ENCODE assay signal across 14 cellular contexts in the genomic region with DNA sequence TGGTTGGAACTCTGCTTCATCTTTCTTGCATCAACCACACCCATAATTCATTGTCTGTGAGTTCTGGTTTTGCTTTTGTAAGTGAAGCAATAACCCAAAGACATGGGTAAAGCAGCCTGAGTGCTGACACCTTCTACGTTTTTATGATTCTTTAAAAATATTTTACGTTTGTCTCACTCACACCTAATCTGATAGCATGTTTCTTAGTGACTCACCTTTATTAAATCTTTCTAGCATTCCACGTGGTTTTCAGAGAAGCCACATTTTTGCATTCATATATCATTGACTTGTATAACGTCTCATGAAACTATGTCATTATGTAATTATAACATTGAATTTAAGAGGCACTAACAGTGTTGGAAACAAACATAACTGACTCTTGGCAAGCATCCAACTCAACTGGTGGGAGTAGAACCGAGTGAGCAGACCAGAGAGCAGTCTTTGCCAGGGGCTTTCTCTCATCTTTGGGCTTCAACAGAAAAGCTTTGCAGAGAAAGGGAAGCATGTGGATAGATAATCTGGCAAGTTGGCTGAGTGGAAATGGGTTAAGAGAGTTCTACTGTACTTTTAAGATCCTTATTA.
DNase-seq lines count a peak whose midpoint lies in the region; ATAC-seq and TF ChIP-seq lines count a peak whose summit lies in the region.
"Had no signal": no experiment of that assay in that cellular context is flagged by ENCODE, and none has a peak within 500 bp of the region (broad histone marks: within the 10 kb centered on the region; RNA-seq: fewer than 3 reads in every experiment).

No MANE protein-coding gene starts in this region.

- peaks cover 2% of the 10 kb centered on the region for H3K9me3 Mint-ChIP-seq in chondrocyte (ENCODE audit: low read depth)

- DNase-seq in NCI-H1092 treated with DMSO at 0.1 percent for 48 hours (lab: John Stamatoyannopoulos, UW) (peak; percentile 51), NCI-H1092 (lab: John Stamatoyannopoulos, UW) (no peak), NCI-H1436 treated with DMSO at 0.1 percent for 48 hours (lab: John Stamatoyannopoulos, UW) (peak; percentile 60), RKO (ENCODE audit: low spot score) (peak; percentile 7), omental fat pad (ENCODE audit: low spot score) (no peak), chondrocyte (ENCODE audit: low spot score) (no peak), T-helper 2 cell (no peak), AG08396 (ENCODE audit: low spot score) (no peak)
- DNase-seq: dorsolateral prefrontal cortex, GOT3, NCI-H526, SJCRH30, stomach had no signal

- H3K27ac Mint-ChIP-seq in chondrocyte (ENCODE audit: unreplicated experiment), result no peak overlapping the region
- H3K27ac Mint-ChIP-seq: memory B cell had no signal

- H3K4me3 Mint-ChIP-seq in chondrocyte (ENCODE audit: unreplicated experiment), result no peak overlapping the region
- H3K4me3 Mint-ChIP-seq: memory B cell had no signal

- peaks cover 4% of the 10 kb centered on the region for H3K4me1 Mint-ChIP-seq in chondrocyte (ENCODE audit: low read depth)
- H3K4me1 Mint-ChIP-seq: memory B cell had no signal

- peak; percentile 91 for ATAC-seq in omental fat pad (ENCODE audit: low FRiP score)

- no peaks in the 10 kb centered on the region for H3K36me3 Mint-ChIP-seq in chondrocyte (ENCODE audit: low read depth)
- H3K36me3 Mint-ChIP-seq: memory B cell had no signal

- peaks cover 10% of the 10 kb centered on the region for H3K27me3 Mint-ChIP-seq in chondrocyte (ENCODE audit: low read depth)

- TF ChIP-seq CTCF in omental fat pad (IDR thresholded peaks at IDR 0.05) (no peak), chondrocyte (IDR thresholded peaks at IDR 0.05) (no peak)

Comparison
In these comparisons a context has a peak if more than half of its experiments do, and no peak if none do; other contexts are left out.
1. DNase-seq: peak in NCI-H1092 treated with DMSO at 0.1 percent for 48 hours (single experiment), NCI-H1436 treated with DMSO at 0.1 percent for 48 hours (single experiment) and RKO (single experiment); none in NCI-H1092 (single experiment), omental fat pad (single experiment), chondrocyte (single experiment), T-helper 2 cell (0 of 5) and AG08396 (single experiment).